11 cellular contexts compared by ENCODE assay signal in genomic region chr2:183543731-183544130, GRCh38.
A peak's percentile ranks its signal among the peaks of the same experiment; 100 is the strongest.
DNase-seq lines count a peak whose midpoint lies in the region; ATAC-seq and TF ChIP-seq lines count a peak whose summit lies in the region.
"Had no signal": no experiment of that assay in that cellular context is flagged by ENCODE, and none has a peak within 500 bp of the region (broad histone marks: within the 10 kb centered on the region; RNA-seq: fewer than 3 reads in every experiment).

No MANE protein-coding gene starts in this region.

- no peaks in the 10 kb centered on the region for H3K4me1 Mint-ChIP-seq in activated CD4-positive, alpha-beta memory T cell treated with anti-CD3 and anti-CD28 coated beads, Interleukin-2, amount 10 ng/mL, durations not matched to agents 7 days and 5 days
- H3K4me1 Mint-ChIP-seq: activated naive CD8-positive, alpha-beta T cell treated with anti-CD3 and anti-CD28 coated beads, Interleukin-2, amount 50 U/mL, for 24 hours; stimulated activated naive B cell treated with anti-CD40 and anti-IgM and Interleukin-4, amounts not matched to agents 10 μg/mL and 1 μg/mL and 100 μg/mL, for 72 hours had no signal

- H3K4me1 ChIP-seq in thyroid gland: no peaks in the 10 kb centered on the region
- H3K4me1 ChIP-seq in uterus: no peaks in the 10 kb centered on the region

- POLR2A ChIA-PET in activated CD4-positive, alpha-beta memory T cell treated with anti-CD3 and anti-CD28 coated beads, Interleukin-2, amount 10 ng/mL, durations not matched to agents 7 days and 5 days (lab: Charles Lee): no interaction called here

- no peaks in the 10 kb centered on the region for H3K36me3 ChIP-seq in thyroid gland
- no peaks in the 10 kb centered on the region for H3K36me3 ChIP-seq in uterus

- H3K4me3 ChIP-seq in thyroid gland (replicated peaks in 1 of 3) (no peak overlapping the region), uterus (no peak overlapping the region)

- no peaks in the 10 kb centered on the region for H3K36me3 Mint-ChIP-seq in activated CD4-positive, alpha-beta memory T cell treated with anti-CD3 and anti-CD28 coated beads, Interleukin-2, amount 10 ng/mL, durations not matched to agents 7 days and 5 days (ENCODE audit: low read depth)
- H3K36me3 Mint-ChIP-seq: stimulated activated naive B cell treated with anti-CD40 and anti-IgM and Interleukin-4, amounts not matched to agents 10 μg/mL and 1 μg/mL and 100 μg/mL, for 72 hours had no signal

- no peak overlapping the region for H3K4me3 Mint-ChIP-seq in activated CD4-positive, alpha-beta memory T cell treated with anti-CD3 and anti-CD28 coated beads, Interleukin-2, amount 10 ng/mL, durations not matched to agents 7 days and 5 days
- H3K4me3 Mint-ChIP-seq: activated naive CD8-positive, alpha-beta T cell treated with anti-CD3 and anti-CD28 coated beads, Interleukin-2, amount 50 U/mL, for 24 hours; stimulated activated naive B cell treated with anti-CD40 and anti-IgM and Interleukin-4, amounts not matched to agents 10 μg/mL and 1 μg/mL and 100 μg/mL, for 72 hours had no signal

- H3K27ac Mint-ChIP-seq in activated CD4-positive, alpha-beta memory T cell treated with anti-CD3 and anti-CD28 coated beads, Interleukin-2, amount 10 ng/mL, durations not matched to agents 7 days and 5 days: no peak overlapping the region
- H3K27ac Mint-ChIP-seq: activated naive CD8-positive, alpha-beta T cell treated with anti-CD3 and anti-CD28 coated beads, Interleukin-2, amount 50 U/mL, for 24 hours; stimulated activated naive B cell treated with anti-CD40 and anti-IgM and Interleukin-4, amounts not matched to agents 10 μg/mL and 1 μg/mL and 100 μg/mL, for 72 hours had no signal

- H3K27me3 ChIP-seq in thyroid gland: no peaks in the 10 kb centered on the region
- no peaks in the 10 kb centered on the region for H3K27me3 ChIP-seq in uterus

- DNase-seq in NCI-H510A (lab: John Stamatoyannopoulos, UW) (peak; percentile 25), thyroid gland (peak; percentile 4 to 17), NCI-H2029 treated with DMSO at 0.1 percent for 48 hours (lab: John Stamatoyannopoulos, UW) (no peak), uterus (no peak)
- DNase-seq in activated CD4-positive, alpha-beta memory T cell treated with anti-CD3 and anti-CD28 coated beads, Interleukin-2, amount 10 ng/mL, durations not matched to agents 7 days and 5 days: no peak
- DNase-seq: activated naive CD8-positive, alpha-beta T cell treated with anti-CD3 and anti-CD28 coated beads, Interleukin-2, amount 50 U/mL, for 24 hours; GF-D8; NCI-H226; stimulated activated naive B cell treated with anti-CD40 and anti-IgM and Interleukin-4, amounts not matched to agents 10 μg/mL and 1 μg/mL and 100 μg/mL, for 72 hours had no signal

- H3K9me3 Mint-ChIP-seq in activated CD4-positive, alpha-beta memory T cell treated with anti-CD3 and anti-CD28 coated beads, Interleukin-2, amount 10 ng/mL, durations not matched to agents 7 days and 5 days: peaks cover 21% of the 10 kb centered on the region

- no peaks in the 10 kb centered on the region for H3K9me3 ChIP-seq in thyroid gland
- H3K9me3 ChIP-seq in uterus: no peaks in the 10 kb centered on the region

- H3K27ac ChIP-seq in thyroid gland (no peak overlapping the region), uterus (no peak overlapping the region)

- 60 to 64% methylated on average over 4 to 5 of the region's 7 CpGs for WGBS in thyroid gland, 2 donors

- H3K27me3 Mint-ChIP-seq in activated CD4-positive, alpha-beta memory T cell treated with anti-CD3 and anti-CD28 coated beads, Interleukin-2, amount 10 ng/mL, durations not matched to agents 7 days and 5 days: no peaks in the 10 kb centered on the region
- H3K27me3 Mint-ChIP-seq: activated naive CD8-positive, alpha-beta T cell treated with anti-CD3 and anti-CD28 coated beads, Interleukin-2, amount 50 U/mL, for 24 hours; stimulated activated naive B cell treated with anti-CD40 and anti-IgM and Interleukin-4, amounts not matched to agents 10 μg/mL and 1 μg/mL and 100 μg/mL, for 72 hours had no signal

- intact Hi-C loops in thyroid gland (cut with DNase I): no loop called here
- intact Hi-C loops in uterus (cut with DNase I; ENCODE audit: low total_unique reads): no loop called here

- CTCF ChIA-PET in activated CD4-positive, alpha-beta memory T cell treated with anti-CD3 and anti-CD28 coated beads, Interleukin-2, amount 10 ng/mL, durations not matched to agents 7 days and 5 days (lab: Charles Lee): no interaction called here

- ATAC-seq in GM18907 (IDR thresholded peaks at IDR 0.05; ENCODE audit: unreplicated experiment): peak; percentile 98
- ATAC-seq in HG02759 (IDR thresholded peaks at IDR 0.05; ENCODE audit: unreplicated experiment): peak; percentile 99
- ATAC-seq: activated naive CD8-positive, alpha-beta T cell treated with anti-CD3 and anti-CD28 coated beads, Interleukin-2, amount 50 U/mL, for 24 hours had no signal

- no peak for TF ChIP-seq POLR2A in thyroid gland (IDR thresholded peaks at IDR 0.05)
- TF ChIP-seq POLR2A in uterus (IDR thresholded peaks at IDR 0.05): no peak

- TF ChIP-seq CTCF in thyroid gland (IDR thresholded peaks at IDR 0.05) (no peak), uterus (IDR thresholded peaks at IDR 0.05) (no peak)

Comparison
In these comparisons a context has a peak if more than half of its experiments do, and no peak if none do; other contexts are left out.
1. DNase-seq: peak in NCI-H510A (single experiment) and thyroid gland (2 of 2); none in NCI-H2029 treated with DMSO at 0.1 percent for 48 hours (single experiment), uterus (0 of 2) and activated CD4-positive, alpha-beta memory T cell treated with anti-CD3 and anti-CD28 coated beads, Interleukin-2, amount 10 ng/mL, durations not matched to agents 7 days and 5 days (single experiment).